ENCODE assay signal across 9 cellular contexts in the genomic region with DNA sequence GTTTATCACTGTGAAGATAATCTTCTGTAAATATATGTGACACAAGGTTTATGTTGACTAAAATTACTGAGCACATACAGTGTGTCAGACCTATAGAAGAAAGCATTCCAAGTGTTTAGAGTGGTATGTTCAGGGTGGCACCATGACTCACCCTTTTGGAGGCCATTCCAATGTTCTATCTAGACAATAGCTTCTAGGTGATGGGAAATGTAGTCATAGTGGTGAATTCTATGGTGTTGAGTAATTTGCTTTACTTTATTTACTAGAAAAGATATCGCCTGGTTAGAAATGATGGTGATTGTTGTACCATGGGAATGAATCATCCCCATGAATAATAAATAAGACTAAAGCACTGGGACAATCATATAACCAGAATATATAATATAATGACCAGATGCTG.
"Had no signal": no experiment of that assay in that cellular context is flagged by ENCODE, and none has a peak within 500 bp of the region (broad histone marks: within the 10 kb centered on the region; RNA-seq: fewer than 3 reads in every experiment).

No MANE protein-coding gene starts in this region.

- H3K4me3 ChIP-seq: GM23248, HAP-1, K562 had no signal

- DNase-seq: GM23248, GOT3, H7, HFFc6, IMR-90 had no signal

- H3K4me3 Mint-ChIP-seq: HFFc6 had no signal

- FAIRE-seq: HTR-8/SVneo, K562 had no signal

- H3K27ac Mint-ChIP-seq: HFFc6 had no signal

- ATAC-seq: HCT116, K562 had no signal

- H3K36me3 ChIP-seq: HAP-1 had no signal
